19 cellular contexts compared by ENCODE assay signal in genomic region chrX:129996120-129996519, GRCh38. TPM values are rescaled to one million over a fixed set of nuclear protein-coding genes. Genes with fewer than 3 reads are reported as not detected.
DNase-seq lines count a peak whose midpoint lies in the region; ATAC-seq and TF ChIP-seq lines count a peak whose summit lies in the region.
"Had no signal": no experiment of that assay in that cellular context is flagged by ENCODE, and none has a peak within 500 bp of the region (broad histone marks: within the 10 kb centered on the region; RNA-seq: fewer than 3 reads in every experiment).

No MANE protein-coding gene starts in this region.

- 26 to 38% methylated on average over 3 to 4 of the region's 4 CpGs for WGBS in GM23248 (ENCODE audit: low coverage in 1 of 2, low lambda C conversion rate in 2 of 2, missing lambda C conversion rate in 2 of 2), 2 experiments
- WGBS in adrenal gland, 4 donors = 39 to 65% (median 57%) methylated on average over 4 of the region's 4 CpGs

- TF ChIP-seq CTCF in adrenal gland (IDR thresholded peaks at IDR 0.05) = no peak

- H3K4me3 ChIP-seq in GM23248 (no peak overlapping the region), adrenal gland (no peak overlapping the region)
- H3K4me3 ChIP-seq: SK-N-MC, vagina had no signal

- peaks cover 3% of the 10 kb centered on the region for H3K36me3 Mint-ChIP-seq in T-helper 17 cell (ENCODE audit: low read depth)

- H3K27me3 Mint-ChIP-seq in T-helper 17 cell = no peaks in the 10 kb centered on the region

- H2AFZ ChIP-seq in GM23248 = peak overlapping the region; percentile 62

- DNase-seq in A172 (ENCODE audit: low spot score) (peak; percentile 26), GM23248 (peak; percentile 86), adrenal gland (peak in 5 of 7 donors; percentile 32 to 60 (median 45)), left cardiac atrium (no peak), dermis blood vessel endothelial cell (no peak), T-helper 17 cell (no peak)
- DNase-seq in NK-92 treated with Interleukin-12 subunit alpha and Interleukin-12 subunit beta, amount 100 ng/mL, for 24 hours (lab: John Stamatoyannopoulos, UW) = no peak
- DNase-seq: activated CD4-positive, alpha-beta T cell treated with anti-CD3 and anti-CD28 coated beads for 1 hour; C1 segment of cervical spinal cord; caudate nucleus; foreskin melanocyte; kidney glomerular epithelial cell; NCI-H1694; NCI-H82; stimulated activated CD8-positive, alpha-beta memory T cell treated with anti-CD3 and anti-CD28 coated beads, Interleukin-4, amount 100 ng/mL, for 48 hours had no signal

- no peak overlapping the region for H3K9ac ChIP-seq in GM23248

- H3K4me3 Mint-ChIP-seq in T-helper 17 cell = no peak overlapping the region
- H3K4me3 Mint-ChIP-seq: activated T-helper 1 cell treated with anti-CD3 and anti-CD28 coated beads, Interleukin-12 subunit alpha, Interleukin-12 subunit beta, Interleukin-2, Interleukin-4 antibody, amounts not matched to agents 30 ng/mL and 10 ng/mL and 1 ng/mL, durations not matched to agents 14 hours and 24 hours and 36 hours had no signal

- H3K4me2 ChIP-seq in GM23248 (ENCODE audit: unreplicated experiment) = peak overlapping the region; percentile 30

- H3K27me3 ChIP-seq in GM23248 (replicated peaks; ENCODE audit: insufficient read depth) = no peaks in the 10 kb centered on the region
- no peaks in the 10 kb centered on the region for H3K27me3 ChIP-seq in adrenal gland
- H3K27me3 ChIP-seq: vagina had no signal

- in situ Hi-C loops in GM23248 (cut with MboI) = no loop called here

- no peaks in the 10 kb centered on the region for H3K9me2 ChIP-seq in GM23248 (ENCODE audit: insufficient read depth)

- H3K9me3 ChIP-seq in GM23248 (ENCODE audit: low read depth) (no peaks in the 10 kb centered on the region), adrenal gland (replicated peaks in 1 of 3) (no peaks in the 10 kb centered on the region), T-helper 17 cell (ENCODE audit: control insufficient read depth, low read length, poor library complexity, severe bottlenecking) (no peaks in the 10 kb centered on the region)
- H3K9me3 ChIP-seq: vagina had no signal

- H3F3A ChIP-seq in GM23248 (ENCODE audit: insufficient read depth) = no peaks in the 10 kb centered on the region

- no peak overlapping the region for H3K27ac Mint-ChIP-seq in T-helper 17 cell
- H3K27ac Mint-ChIP-seq: activated T-helper 1 cell treated with anti-CD3 and anti-CD28 coated beads, Interleukin-12 subunit alpha, Interleukin-12 subunit beta, Interleukin-2, Interleukin-4 antibody, amounts not matched to agents 30 ng/mL and 10 ng/mL and 1 ng/mL, durations not matched to agents 14 hours and 24 hours and 36 hours had no signal

- peaks cover 4% of the 10 kb centered on the region for H3K4me1 Mint-ChIP-seq in T-helper 17 cell

- TF ChIP-seq POLR2A in adrenal gland (IDR thresholded peaks at IDR 0.05) = no peak

- peak overlapping the region; percentile 63 for H3K27ac ChIP-seq in GM23248
- H3K27ac ChIP-seq in adrenal gland = no peak overlapping the region
- H3K27ac ChIP-seq: SK-N-MC, vagina had no signal

- peaks cover 5% of the 10 kb centered on the region; the same call in 1 of the 2 replicates for H3K79me2 ChIP-seq in GM23248 (ENCODE audit: insufficient read depth)

- H3K36me3 ChIP-seq in GM23248 (ENCODE audit: low read depth) (no peaks in the 10 kb centered on the region), adrenal gland (replicated peaks in 1 of 2) (no peaks in the 10 kb centered on the region)
- H3K36me3 ChIP-seq: vagina had no signal

- ATAC-seq in left cardiac atrium = peak; percentile 27 to 91
- ATAC-seq in HG02759 (IDR thresholded peaks at IDR 0.05; ENCODE audit: unreplicated experiment) = no peak
- no peak for ATAC-seq in T-helper 17 cell

- intact Hi-C loops in adrenal gland (cut with DNase I) (no loop called here), left cardiac atrium (cut with DNase I) (no loop called here)

- peaks cover 7% of the 10 kb centered on the region; the same call in 1 of the 2 replicates for H3K4me1 ChIP-seq in GM23248 (ENCODE audit: insufficient read depth)
- H3K4me1 ChIP-seq in adrenal gland (replicated peaks in 1 of 2) = peaks cover 0 to 7% of the 10 kb centered on the region in 2 donors

- H4K20me1 ChIP-seq in GM23248 (ENCODE audit: insufficient read depth) = no peaks in the 10 kb centered on the region

RNA-seq across cellular contexts. Expression of gene BCORL1, which starts 13.7 kb away (rescaled TPM):
- 0.48 and 0.74 TPM in 2 replicates for total RNA-seq in A172 (2014; rRNA removed; shearing (Covaris generic))
- 0.38 and 1.7 TPM in 2 replicates for total RNA-seq in GM23248 (2014; rRNA removed; shearing (Covaris generic))
- polyA plus RNA-seq in GM23248 (2016; fragmentation: Nextera tagmentation; extraction: Ambion mirVana) = 4.4 and 6.0 TPM in 2 replicates
- 10 to 100 TPM in 4 of 8 donors, 1 to 10 TPM in 4; 4.2 to 18.5 (median 10.2) TPM for total RNA-seq in adrenal gland
- 1 to 10 TPM; 2.8 to 8.4 (median 5.5) TPM for polyA plus RNA-seq in adrenal gland
- 10 to 100 TPM in 1 of 2 donors, 1 to 10 TPM in 1; 7.5 to 11.3 TPM for total RNA-seq in left cardiac atrium
- total RNA-seq in dermis blood vessel endothelial cell = 3.4 and 7.1 TPM in 2 replicates
- total RNA-seq in T-helper 17 cell = 10 to 100 TPM in 1 of 2 donors, 1 to 10 TPM in 1; 8.0 to 10.8 TPM

Comparison
In these comparisons a context has a peak if more than half of its experiments do, and no peak if none do; other contexts are left out.
1. DNase-seq: peak in A172 (single experiment), GM23248 (single experiment) and adrenal gland (5 of 7); none in left cardiac atrium (single experiment), NK-92 treated with Interleukin-12 subunit alpha and Interleukin-12 subunit beta, amount 100 ng/mL, for 24 hours (single experiment), dermis blood vessel endothelial cell (single experiment) and T-helper 17 cell (0 of 3).
2. ATAC-seq: peak in left cardiac atrium (2 of 2); none in HG02759 (single experiment) and T-helper 17 cell (single experiment).